19 cellular contexts compared by ENCODE assay signal in the genomic region with DNA sequence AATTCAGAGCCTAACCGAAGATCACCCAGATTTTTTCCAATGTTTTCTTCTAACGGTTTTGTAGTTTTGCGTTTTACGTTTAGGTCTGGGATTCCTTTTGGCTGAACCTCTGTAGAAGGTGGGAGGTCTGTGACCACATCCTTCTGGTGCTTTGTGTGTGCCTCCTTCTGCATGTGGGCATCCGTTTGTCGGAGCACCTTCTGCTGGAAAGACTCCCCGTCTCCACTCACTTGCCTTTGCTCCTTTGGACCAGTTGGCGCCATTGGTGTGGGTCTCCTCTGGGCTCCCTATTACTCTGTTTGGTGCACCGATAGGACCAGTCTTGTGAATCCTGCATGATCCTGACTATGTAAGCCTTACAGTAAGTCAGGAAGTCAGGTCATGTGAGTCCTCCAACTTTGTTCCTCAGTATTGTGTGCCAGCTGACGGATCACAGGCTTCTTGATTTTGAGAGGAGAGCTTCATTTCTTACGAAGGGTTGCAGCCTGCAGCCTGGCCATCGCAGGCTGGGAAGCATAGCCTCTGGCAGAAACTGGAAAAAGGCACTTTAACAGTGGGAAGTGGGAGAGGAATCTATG. TPM values are rescaled to one million over a fixed set of nuclear protein-coding genes. Genes with fewer than 3 reads are reported as not detected.
DNase-seq lines count a peak whose midpoint lies in the region; ATAC-seq and TF ChIP-seq lines count a peak whose summit lies in the region.
"Had no signal": no experiment of that assay in that cellular context is flagged by ENCODE, and none has a peak within 500 bp of the region (broad histone marks: within the 10 kb centered on the region; RNA-seq: fewer than 3 reads in every experiment).

No MANE protein-coding gene starts in this region.

- H2AFZ ChIP-seq in hepatocyte: no peak overlapping the region
- H2AFZ ChIP-seq: parathyroid adenoma had no signal

- H3K4me2 ChIP-seq in BLaER1 (peak overlapping the region; percentile 60), hepatocyte (no peak overlapping the region)
- H3K4me2 ChIP-seq in BLaER1 treated with 17β-estradiol and CSF1 and Interleukin-3, amounts not matched to agents 10 nM and 100 nM: peak overlapping the region; percentile 34 to 94 (median 67)

- CTCF ChIA-PET in activated CD4-positive, alpha-beta memory T cell treated with anti-CD3 and anti-CD28 coated beads, Interleukin-2, amount 10 ng/mL, durations not matched to agents 7 days and 5 days (lab: Charles Lee): interaction anchor here (1.5 to 1.6 kb wide), 2 partner anchors 140 to 191 kb away, joined by 3 to 7 read pairs; no protein-coding TSS in a partner anchor

- H3K4me1 Mint-ChIP-seq in activated CD4-positive, alpha-beta memory T cell treated with anti-CD3 and anti-CD28 coated beads, Interleukin-2, amount 10 ng/mL, durations not matched to agents 7 days and 5 days: peaks cover 11% of the 10 kb centered on the region
- peaks cover 3% of the 10 kb centered on the region for H3K4me1 Mint-ChIP-seq in glutamatergic neuron (ENCODE audit: low read depth, unreplicated experiment)

- H3K9ac ChIP-seq in BLaER1: no peak overlapping the region
- 0 out of 22 replicates have a peak overlapping the region, but pooled peaks of 1 of the 11 experiments have one; percentile 22 for H3K9ac ChIP-seq in BLaER1 treated with 17β-estradiol and CSF1 and Interleukin-3, amounts not matched to agents 10 nM and 100 nM
- H3K9ac ChIP-seq: parathyroid adenoma had no signal

- WGBS in hepatocyte (ENCODE audit: low lambda C conversion rate, missing lambda C conversion rate): 86% methylated on average over 12 of the region's 12 CpGs

- no peaks in the 10 kb centered on the region for H3K79me2 ChIP-seq in hepatocyte
- H3K79me2 ChIP-seq: parathyroid adenoma had no signal

- peak; percentile 27 for DNase-seq in activated CD4-positive, alpha-beta memory T cell treated with anti-CD3 and anti-CD28 coated beads, Interleukin-2, amount 10 ng/mL, durations not matched to agents 7 days and 5 days
- DNase-seq in glutamatergic neuron (peak; percentile 2), NCI-H226 (no peak), hepatocyte (ENCODE audit: low spot score) (no peak)
- DNase-seq: esophagus squamous epithelium, KG1, NCI-H2029 treated with DMSO at 0.1 percent for 48 hours, NCI-H524, small intestine, testis had no signal

- no peaks in the 10 kb centered on the region for H3K36me3 Mint-ChIP-seq in activated CD4-positive, alpha-beta memory T cell treated with anti-CD3 and anti-CD28 coated beads, Interleukin-2, amount 10 ng/mL, durations not matched to agents 7 days and 5 days (ENCODE audit: low read depth)
- no peaks in the 10 kb centered on the region for H3K36me3 Mint-ChIP-seq in glutamatergic neuron (ENCODE audit: unreplicated experiment)

- H4K20me1 ChIP-seq in BLaER1: no peaks in the 10 kb centered on the region
- H4K20me1 ChIP-seq in BLaER1 treated with 17β-estradiol and CSF1 and Interleukin-3, amounts not matched to agents 10 nM and 100 nM: no peaks in the 10 kb centered on the region
- no peaks in the 10 kb centered on the region for H4K20me1 ChIP-seq in hepatocyte (ENCODE audit: insufficient read depth, poor library complexity, severe bottlenecking)

- H3K4me1 ChIP-seq in BLaER1 (peaks cover 14% of the 10 kb centered on the region), hepatocyte (ENCODE audit: insufficient read depth) (no peaks in the 10 kb centered on the region)
- peaks cover 14 to 21% (median 19%) of the 10 kb centered on the region in 10 experiments for H3K4me1 ChIP-seq in BLaER1 treated with 17β-estradiol and CSF1 and Interleukin-3, amounts not matched to agents 10 nM and 100 nM
- H3K4me1 ChIP-seq: BE2C, esophagus squamous epithelium, parathyroid adenoma, testis had no signal

- TF ChIP-seq CTCF in glutamatergic neuron (IDR thresholded peaks at IDR 0.05; ENCODE audit: partially characterized antibody, unreplicated experiment) (no peak), hepatocyte (IDR thresholded peaks at IDR 0.05; ENCODE audit: poor library complexity) (no peak)

- H3K27ac Mint-ChIP-seq in activated CD4-positive, alpha-beta memory T cell treated with anti-CD3 and anti-CD28 coated beads, Interleukin-2, amount 10 ng/mL, durations not matched to agents 7 days and 5 days: no peak overlapping the region
- no peak overlapping the region for H3K27ac Mint-ChIP-seq in glutamatergic neuron (ENCODE audit: unreplicated experiment)

- no peak overlapping the region for H3K4me3 Mint-ChIP-seq in activated CD4-positive, alpha-beta memory T cell treated with anti-CD3 and anti-CD28 coated beads, Interleukin-2, amount 10 ng/mL, durations not matched to agents 7 days and 5 days
- no peak overlapping the region for H3K4me3 Mint-ChIP-seq in glutamatergic neuron (ENCODE audit: unreplicated experiment)

- H3K27me3 Mint-ChIP-seq in activated CD4-positive, alpha-beta memory T cell treated with anti-CD3 and anti-CD28 coated beads, Interleukin-2, amount 10 ng/mL, durations not matched to agents 7 days and 5 days: peaks cover 34% of the 10 kb centered on the region
- H3K27me3 Mint-ChIP-seq in glutamatergic neuron (ENCODE audit: unreplicated experiment): peaks cover 3% of the 10 kb centered on the region

- H3K27me3 ChIP-seq in BLaER1 (peaks cover 21% of the 10 kb centered on the region), hepatocyte (peaks cover 6% of the 10 kb centered on the region)
- H3K27me3 ChIP-seq in BLaER1 treated with 17β-estradiol and CSF1 and Interleukin-3, amounts not matched to agents 10 nM and 100 nM: peaks cover 9 to 15% (median 13%) of the 10 kb centered on the region in 11 experiments; a peak in 19 of 22 replicates
- H3K27me3 ChIP-seq: BE2C, testis had no signal

- POLR2A ChIA-PET in activated CD4-positive, alpha-beta memory T cell treated with anti-CD3 and anti-CD28 coated beads, Interleukin-2, amount 10 ng/mL, durations not matched to agents 7 days and 5 days (lab: Charles Lee): no interaction called here

- H3K9me3 ChIP-seq in BLaER1 (no peaks in the 10 kb centered on the region), hepatocyte (ENCODE audit: low read depth) (no peaks in the 10 kb centered on the region)
- H3K9me3 ChIP-seq in BLaER1 treated with 17β-estradiol and CSF1 and Interleukin-3, amounts not matched to agents 10 nM and 100 nM (replicated peaks in 1 of 11): no peaks in the 10 kb centered on the region
- H3K9me3 ChIP-seq: BE2C, esophagus squamous epithelium, testis had no signal

- H3K36me3 ChIP-seq in BLaER1 (no peaks in the 10 kb centered on the region), hepatocyte (replicated peaks; ENCODE audit: insufficient read depth, low read depth) (no peaks in the 10 kb centered on the region)
- H3K36me3 ChIP-seq in BLaER1 treated with 17β-estradiol and CSF1 and Interleukin-3, amounts not matched to agents 10 nM and 100 nM: no peaks in the 10 kb centered on the region
- H3K36me3 ChIP-seq: BE2C, esophagus squamous epithelium had no signal

- H3K4me3 ChIP-seq in BLaER1 (no peak overlapping the region), hepatocyte (no peak overlapping the region)
- peak overlapping the region in 1 of 10 experiments; percentile 8; a peak in 1 of 20 replicates for H3K4me3 ChIP-seq in BLaER1 treated with 17β-estradiol and CSF1 and Interleukin-3, amounts not matched to agents 10 nM and 100 nM
- H3K4me3 ChIP-seq: esophagus squamous epithelium, testis had no signal

- H3K27ac ChIP-seq in BLaER1: no peak overlapping the region
- H3K27ac ChIP-seq in BLaER1 treated with 17β-estradiol and CSF1 and Interleukin-3, amounts not matched to agents 10 nM and 100 nM: no peak overlapping the region
- no peak overlapping the region for H3K27ac ChIP-seq in hepatocyte
- H3K27ac ChIP-seq: esophagus squamous epithelium, parathyroid adenoma, testis, VCaP had no signal

- no peaks in the 10 kb centered on the region for H3K9me3 Mint-ChIP-seq in activated CD4-positive, alpha-beta memory T cell treated with anti-CD3 and anti-CD28 coated beads, Interleukin-2, amount 10 ng/mL, durations not matched to agents 7 days and 5 days
- H3K9me3 Mint-ChIP-seq in glutamatergic neuron (ENCODE audit: unreplicated experiment): peaks cover 4% of the 10 kb centered on the region

- no peaks in the 10 kb centered on the region for H3K9me2 ChIP-seq in hepatocyte (replicated peaks; ENCODE audit: insufficient read depth)

- ATAC-seq in esophagus mucosa: no peak
- ATAC-seq: HCT116 had no signal

RNA-seq across cellular contexts. Expression of a gene that starts 13.6 kb away (rescaled TPM):
- total RNA-seq in activated CD4-positive, alpha-beta memory T cell treated with anti-CD3 and anti-CD28 coated beads, Interleukin-2, amount 10 ng/mL, durations not matched to agents 7 days and 5 days: not detected
- total RNA-seq in glutamatergic neuron (ENCODE audit: unreplicated experiment) (not detected), hepatocyte (not detected in 2 replicates), esophagus mucosa (not detected)
- not detected in 2 replicates for polyA plus RNA-seq in hepatocyte
- total RNA-seq: esophagus squamous epithelium, glomerular endothelial cell, lower leg skin, testis had no signal

RNA-seq across cellular contexts. Expression of a gene that starts 22.6 kb away (rescaled TPM):
- not detected for total RNA-seq in activated CD4-positive, alpha-beta memory T cell treated with anti-CD3 and anti-CD28 coated beads, Interleukin-2, amount 10 ng/mL, durations not matched to agents 7 days and 5 days
- total RNA-seq in glutamatergic neuron (ENCODE audit: unreplicated experiment) (not detected), hepatocyte (0.04 TPM in 1 of 2 replicates, not detected in the other), esophagus mucosa (not detected)
- 0.38 and 0.53 TPM in 2 replicates for polyA plus RNA-seq in hepatocyte
- total RNA-seq: esophagus squamous epithelium, glomerular endothelial cell, lower leg skin, testis had no signal

Comparison
In these comparisons a context has a peak if more than half of its experiments do, and no peak if none do; other contexts are left out.
1. DNase-seq: peak in activated CD4-positive, alpha-beta memory T cell treated with anti-CD3 and anti-CD28 coated beads, Interleukin-2, amount 10 ng/mL, durations not matched to agents 7 days and 5 days (single experiment) and glutamatergic neuron (single experiment); none in NCI-H226 (single experiment) and hepatocyte (single experiment).